Comparison of ENCODE assay signal across 10 cellular contexts in genomic region chr2:11029136-11029535, GRCh38.
DNase-seq lines count a peak whose midpoint lies in the region; ATAC-seq and TF ChIP-seq lines count a peak whose summit lies in the region.
"Had no signal": no experiment of that assay in that cellular context is flagged by ENCODE, and none has a peak within 500 bp of the region (broad histone marks: within the 10 kb centered on the region; RNA-seq: fewer than 3 reads in every experiment).

No MANE protein-coding gene starts in this region.

- H3K79me2 ChIP-seq in osteoblast (ENCODE audit: insufficient read depth, low read length), result no peaks in the 10 kb centered on the region

- H3K9me3 ChIP-seq in osteoblast (ENCODE audit: low read depth, low read length) (no peaks in the 10 kb centered on the region), left lung (peaks cover 0 to 9% of the 10 kb centered on the region in 2 donors)

- no peak overlapping the region for H3K4me2 ChIP-seq in osteoblast (ENCODE audit: insufficient read depth, low read length)

- no peak for ATAC-seq in left lung

- H3K36me3 ChIP-seq in osteoblast (ENCODE audit: insufficient read depth, low read length) (no peaks in the 10 kb centered on the region), left lung (no peaks in the 10 kb centered on the region)

- H3K27me3 ChIP-seq in osteoblast (ENCODE audit: insufficient read depth, low read length) (peaks cover 17% of the 10 kb centered on the region), left lung (no peaks in the 10 kb centered on the region)

- H3K27ac ChIP-seq in osteoblast (ENCODE audit: low read depth, low read length) (no peak overlapping the region), left lung (no peak overlapping the region)

- H4K20me1 ChIP-seq in osteoblast (ENCODE audit: insufficient read depth, low read length), result no peaks in the 10 kb centered on the region

- peak; percentile 28 for DNase-seq in NCI-H82 (lab: John Stamatoyannopoulos, UW)
- no peak for DNase-seq in NCI-H82 treated with DMSO at 0.1 percent for 48 hours (lab: John Stamatoyannopoulos, UW; ENCODE audit: unreplicated experiment)
- DNase-seq in NCI-H2171 (lab: John Stamatoyannopoulos, UW), result peak; percentile 63
- peak; percentile 23 for DNase-seq in ecto neural progenitor cell (ENCODE audit: low spot score)
- DNase-seq in osteoblast (ENCODE audit: insufficient read length, low spot score, missing footprints), result peak; percentile 37
- no peak for DNase-seq in HuH-7 (ENCODE audit: low spot score)
- no peak for DNase-seq in KBM-7
- DNase-seq in left lung, result no peak
- DNase-seq: C1 segment of cervical spinal cord; CD4-positive, alpha-beta T cell had no signal

- TF ChIP-seq CTCF in osteoblast (IDR thresholded peaks at IDR 0.05; ENCODE audit: extremely low read depth, low read depth, low read length), result no peak
- TF ChIP-seq CTCF in left lung (IDR thresholded peaks at IDR 0.05), result no peak

- H3K4me3 ChIP-seq in osteoblast (ENCODE audit: insufficient read depth, low read length), result no peak overlapping the region
- H3K4me3 ChIP-seq in left lung, result no peak overlapping the region

- H3K4me1 ChIP-seq in osteoblast (ENCODE audit: insufficient read depth, low read length) (no peaks in the 10 kb centered on the region), left lung (no peaks in the 10 kb centered on the region)

- intact Hi-C loops in left lung (cut with DNase I), result no loop called here

- no peak overlapping the region for H2AFZ ChIP-seq in osteoblast (ENCODE audit: low read length)

- in situ Hi-C loops in KBM-7 (cut with MboI; ENCODE audit: low pct_unique_long_range_greater_than_20kb, low sequenced_read_pairs), result no loop called here

Comparison
In these comparisons a context has a peak if more than half of its experiments do, and no peak if none do; other contexts are left out.
1. DNase-seq: peak in NCI-H82 (single experiment), NCI-H2171 (single experiment), ecto neural progenitor cell (single experiment) and osteoblast (single experiment); none in NCI-H82 treated with DMSO at 0.1 percent for 48 hours (single experiment), HuH-7 (single experiment), KBM-7 (single experiment) and left lung (0 of 2).